20 cellular contexts compared by ENCODE assay signal in genomic region chr4:168865854-168866253, GRCh38.
A peak's percentile ranks its signal among the peaks of the same experiment; 100 is the strongest.
DNase-seq lines count a peak whose midpoint lies in the region; ATAC-seq, FAIRE-seq and TF ChIP-seq lines count a peak whose summit lies in the region.
"Had no signal": no experiment of that assay in that cellular context is flagged by ENCODE, and none has a peak within 500 bp of the region (broad histone marks: within the 10 kb centered on the region; RNA-seq: fewer than 3 reads in every experiment).

No MANE protein-coding gene starts in this region.

- H3K9me3 ChIP-seq in HEK293 (ENCODE audit: control insufficient read depth, insufficient read depth, low read depth, low read length) (no peaks in the 10 kb centered on the region), astrocyte (ENCODE audit: insufficient read depth, low read depth, low read length) (no peaks in the 10 kb centered on the region), osteoblast (ENCODE audit: low read depth, low read length) (no peaks in the 10 kb centered on the region), testis (no peaks in the 10 kb centered on the region)
- H3K9me3 ChIP-seq: Peyer's patch had no signal

- FAIRE-seq in astrocyte (lab: Jason Lieb, UNC) (no peak), GM12891 (lab: Jason Lieb, UNC) (no peak)
- FAIRE-seq: GM19239 had no signal

- POLR2A ChIA-PET in HEK293 (lab: Yijun Ruan, JAX) = no interaction called here

- intact Hi-C loops in testis (cut with DNase I; ENCODE audit: low total_unique reads) = no loop called here

- H3K27ac ChIP-seq in HEK293 (ENCODE audit: extremely low read depth, low read depth, low read length) (no peak overlapping the region), astrocyte (ENCODE audit: low read depth, low read length) (peak overlapping the region; percentile 87), osteoblast (ENCODE audit: low read depth, low read length) (peak overlapping the region; percentile 96), testis (peak overlapping the region; percentile 71 to 74)
- H3K27ac ChIP-seq: Peyer's patch had no signal

- peaks cover 100% of the 10 kb centered on the region for H3K79me2 ChIP-seq in astrocyte (ENCODE audit: insufficient read depth, low read length)
- peaks cover 89% of the 10 kb centered on the region for H3K79me2 ChIP-seq in osteoblast (ENCODE audit: insufficient read depth, low read length)

- no peak for DNase-seq in astrocyte (ENCODE audit: low read depth)
- no peak for DNase-seq in osteoblast (ENCODE audit: insufficient read length, low spot score, missing footprints)
- no peak for DNase-seq in testis
- no peak for DNase-seq in GM12891 (ENCODE audit: insufficient read length, low spot score)
- no peak for DNase-seq in GM19240 (ENCODE audit: insufficient read length, low spot score)
- DNase-seq in glutamatergic neuron = no peak
- DNase-seq: ACHN; CD4-positive, CD25-positive, alpha-beta regulatory T cell; DND-41; GDM1; Karpas-422; NCI-H1105 treated with DMSO at 0.1 percent for 48 hours; NCI-H187; NCI-H446 treated with DMSO at 0.1 percent for 48 hours; Peyer's patch; SHP77 had no signal

- 71 to 72% methylated on average over 3 of the region's 3 CpGs for WGBS in testis, 2 donors

- no peak for ATAC-seq in HG02763 (IDR thresholded peaks at IDR 0.05; ENCODE audit: unreplicated experiment)

- H2AFZ ChIP-seq in astrocyte (ENCODE audit: low read depth, low read length) (no peak overlapping the region), osteoblast (ENCODE audit: low read length) (no peak overlapping the region)
- H2AFZ ChIP-seq: GM23338 had no signal

- no peak overlapping the region for H3K9ac ChIP-seq in astrocyte (ENCODE audit: low read length)

- CTCF ChIA-PET in HEK293 (lab: Yijun Ruan, JAX) = no interaction called here

- H3K27ac Mint-ChIP-seq in astrocyte (ENCODE audit: unreplicated experiment) = peak overlapping the region; percentile 54
- no peak overlapping the region for H3K27ac Mint-ChIP-seq in glutamatergic neuron (ENCODE audit: unreplicated experiment)
- H3K27ac Mint-ChIP-seq: CD4-positive, CD25-positive, alpha-beta regulatory T cell; GM23338 had no signal

- H3K9me3 Mint-ChIP-seq in astrocyte (ENCODE audit: unreplicated experiment) = no peaks in the 10 kb centered on the region
- H3K9me3 Mint-ChIP-seq in glutamatergic neuron (ENCODE audit: unreplicated experiment) = no peaks in the 10 kb centered on the region
- H3K9me3 Mint-ChIP-seq: GM23338 had no signal

- H3K36me3 Mint-ChIP-seq in astrocyte (ENCODE audit: low read depth, unreplicated experiment) (peaks cover 34% of the 10 kb centered on the region), glutamatergic neuron (ENCODE audit: unreplicated experiment) (no peaks in the 10 kb centered on the region)
- H3K36me3 Mint-ChIP-seq: CD4-positive, CD25-positive, alpha-beta regulatory T cell had no signal

- no peaks in the 10 kb centered on the region for H3K4me1 ChIP-seq in HEK293 (ENCODE audit: control insufficient read depth, insufficient read depth, low read length)
- peaks cover 45% of the 10 kb centered on the region for H3K4me1 ChIP-seq in astrocyte (ENCODE audit: insufficient read depth, low read length)
- H3K4me1 ChIP-seq in osteoblast (ENCODE audit: insufficient read depth, low read length) = peaks cover 66% of the 10 kb centered on the region
- peaks cover 24% of the 10 kb centered on the region for H3K4me1 ChIP-seq in testis
- H3K4me1 ChIP-seq: Peyer's patch had no signal

- TF ChIP-seq POLR2A in testis (IDR thresholded peaks at IDR 0.05) (no peak), GM12891 (IDR thresholded peaks at IDR 0.05; ENCODE audit: low read depth, low read length) (no peak)

- H3K4me3 Mint-ChIP-seq in astrocyte (ENCODE audit: unreplicated experiment) (no peak overlapping the region), glutamatergic neuron (ENCODE audit: unreplicated experiment) (no peak overlapping the region)
- H3K4me3 Mint-ChIP-seq: CD4-positive, CD25-positive, alpha-beta regulatory T cell; GM23338 had no signal

- TF ChIP-seq CTCF in HEK293 (tag by site-specific recombination; IDR thresholded peaks at IDR 0.05) = no peak
- no peak for TF ChIP-seq CTCF in astrocyte (IDR thresholded peaks at IDR 0.05; ENCODE audit: insufficient read depth, low read depth, low read length)
- no peak for TF ChIP-seq CTCF in osteoblast (IDR thresholded peaks at IDR 0.05; ENCODE audit: extremely low read depth, low read depth, low read length)
- TF ChIP-seq CTCF in testis (IDR thresholded peaks at IDR 0.05) = no peak
- TF ChIP-seq CTCF in glutamatergic neuron (IDR thresholded peaks at IDR 0.05; ENCODE audit: partially characterized antibody, unreplicated experiment) = no peak

- H3K4me1 Mint-ChIP-seq in astrocyte (ENCODE audit: low read depth, unreplicated experiment) (peaks cover 80% of the 10 kb centered on the region), glutamatergic neuron (ENCODE audit: low read depth, unreplicated experiment) (no peaks in the 10 kb centered on the region)
- H3K4me1 Mint-ChIP-seq: CD4-positive, CD25-positive, alpha-beta regulatory T cell had no signal

- H3K4me3 ChIP-seq in HEK293 (ENCODE audit: low read depth, low read length) (no peak overlapping the region), astrocyte (ENCODE audit: insufficient read depth, low read depth, low read length) (no peak overlapping the region), osteoblast (ENCODE audit: insufficient read depth, low read length) (no peak overlapping the region), testis (no peak overlapping the region)
- H3K4me3 ChIP-seq: GM23338, Peyer's patch had no signal

- H3K4me2 ChIP-seq in astrocyte (ENCODE audit: low read length) (peak overlapping the region; percentile 65), osteoblast (ENCODE audit: insufficient read depth, low read length) (no peak overlapping the region)
- H3K4me2 ChIP-seq: GM23338 had no signal

- H3K27me3 Mint-ChIP-seq in astrocyte (ENCODE audit: low read depth, unreplicated experiment) (no peaks in the 10 kb centered on the region), glutamatergic neuron (ENCODE audit: unreplicated experiment) (no peaks in the 10 kb centered on the region)

- no peaks in the 10 kb centered on the region for H3K27me3 ChIP-seq in astrocyte (ENCODE audit: insufficient read depth, low read length)
- H3K27me3 ChIP-seq in osteoblast (ENCODE audit: insufficient read depth, low read length) = no peaks in the 10 kb centered on the region
- H3K27me3 ChIP-seq in testis = no peaks in the 10 kb centered on the region
- H3K27me3 ChIP-seq: Peyer's patch had no signal

- H3K36me3 ChIP-seq in HEK293 (ENCODE audit: control insufficient read depth in 2 of 2, insufficient read depth in 1 of 2, low read length in 2 of 2) (peaks cover 0 to 9% of the 10 kb centered on the region in 2 experiments; a peak in 1 of 3 replicates), astrocyte (ENCODE audit: insufficient read depth, low read length) (peaks cover 20% of the 10 kb centered on the region), osteoblast (ENCODE audit: insufficient read depth, low read length) (peaks cover 24% of the 10 kb centered on the region), testis (ENCODE audit: low read depth, missing control alignments) (no peaks in the 10 kb centered on the region)
- H3K36me3 ChIP-seq: Peyer's patch had no signal

- peaks cover 14% of the 10 kb centered on the region for H4K20me1 ChIP-seq in astrocyte (ENCODE audit: insufficient read depth, low read length)
- peaks cover 6% of the 10 kb centered on the region for H4K20me1 ChIP-seq in osteoblast (ENCODE audit: insufficient read depth, low read length)

TF ChIP-seq in HEK293, 187 proteins besides CTCF, POLR2A, EP300 and RAD21:
- TF ChIP-seq ZNF121 (tag by site-specific recombination; IDR thresholded peaks at IDR 0.05) (peak; percentile 45; the same call in 1 of the 2 replicates), YY1 (tag by site-specific recombination; IDR thresholded peaks at IDR 0.05) (no peak), ZNF514 (tag by site-specific recombination; IDR thresholded peaks at IDR 0.05) (no peak)

TF ChIP-seq in GM12891, 5 proteins besides CTCF, POLR2A, EP300 and RAD21:
- TF ChIP-seq TAF1 (IDR thresholded peaks at IDR 0.05; ENCODE audit: low read depth, low read length) (no peak), PAX5 (IDR thresholded peaks at IDR 0.05; ENCODE audit: insufficient read depth, low read length, severe bottlenecking) (no peak), SPI1 (IDR thresholded peaks at IDR 0.05; ENCODE audit: low read depth, low read length) (no peak), POU2F2 (IDR thresholded peaks at IDR 0.05; ENCODE audit: low read depth, low read length) (no peak), POLR2AphosphoS5 (IDR thresholded peaks at IDR 0.05; ENCODE audit: low read depth, low read length) (no peak)
